ENCODE assay signal across 12 cellular contexts in the genomic region with DNA sequence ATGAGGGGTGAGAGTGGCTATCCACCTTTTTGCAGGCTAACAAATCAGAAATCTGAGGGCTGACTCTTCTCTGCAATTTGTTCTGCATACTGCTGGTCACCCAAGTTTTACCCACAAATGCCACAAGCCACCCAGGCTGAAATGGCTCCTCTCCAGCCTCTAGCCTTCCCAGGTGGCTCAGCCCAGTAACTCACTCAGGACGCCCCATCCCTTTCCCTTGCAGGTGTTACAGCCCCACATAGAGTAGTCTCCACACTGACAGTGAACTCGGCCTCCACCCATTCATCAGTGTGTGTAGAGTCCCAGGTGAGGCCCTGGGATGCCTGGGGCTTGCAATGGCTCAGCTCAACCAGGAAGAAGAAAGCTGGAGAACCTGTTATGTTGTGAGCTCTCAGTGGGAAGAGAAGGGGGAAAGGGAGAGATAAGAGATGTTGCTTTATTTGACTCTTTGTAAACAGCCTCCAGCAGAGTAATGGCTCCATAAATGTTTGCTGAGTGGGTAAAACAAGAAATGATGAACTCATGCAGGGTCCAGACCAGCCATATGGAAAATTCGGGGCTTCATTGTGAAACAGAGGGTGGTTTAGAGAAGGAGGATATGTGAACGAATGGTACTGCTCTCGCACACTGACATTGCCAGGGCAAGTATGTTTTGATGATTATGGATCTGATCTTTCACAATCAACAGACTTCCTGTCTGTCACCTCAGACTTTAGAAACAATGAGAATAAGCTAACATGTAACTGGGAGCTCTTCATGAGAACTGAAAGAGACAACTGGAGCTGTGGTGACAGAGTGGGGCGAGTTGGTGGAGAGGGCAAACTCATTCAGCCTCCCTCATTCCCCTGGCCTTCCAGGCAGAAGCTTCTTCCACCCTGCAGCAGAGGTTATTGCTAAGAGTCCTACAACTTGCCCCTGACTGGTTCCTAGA.
DNase-seq lines count a peak whose midpoint lies in the region; ATAC-seq and TF ChIP-seq lines count a peak whose summit lies in the region.
"Had no signal": no experiment of that assay in that cellular context is flagged by ENCODE, and none has a peak within 500 bp of the region (broad histone marks: within the 10 kb centered on the region; RNA-seq: fewer than 3 reads in every experiment).

No MANE protein-coding gene starts in this region.

- H3K36me3 ChIP-seq in mammary epithelial cell (ENCODE audit: insufficient read depth, low read length) = no peaks in the 10 kb centered on the region
- no peaks in the 10 kb centered on the region for H3K36me3 ChIP-seq in upper lobe of right lung
- H3K36me3 ChIP-seq: pancreas had no signal

- TF ChIP-seq CTCF in mammary epithelial cell (conservative IDR thresholded peaks at IDR 0.05 in 1 of 2, IDR thresholded peaks at IDR 0.05 in 1 of 2; ENCODE audit: extremely low read depth in 1 of 2, insufficient read depth in 1 of 2, low read depth in 1 of 2, low read length in 2 of 2) (no peak), upper lobe of right lung (IDR thresholded peaks at IDR 0.05) (no peak), Calu3 (IDR thresholded peaks at IDR 0.05; ENCODE audit: unreplicated experiment) (no peak)

- in situ Hi-C loops in T47D (cut with HindIII; ENCODE audit: low pct_unique_long_range_greater_than_20kb, low sequenced_read_pairs) (no loop called here), mammary epithelial cell (cut with MboI; ENCODE audit: low sequenced_read_pairs in 2 of 2) (no loop called here)

- no peaks in the 10 kb centered on the region for H3K9me3 ChIP-seq in mammary epithelial cell (replicated peaks; ENCODE audit: insufficient read depth, low read length)
- no peaks in the 10 kb centered on the region for H3K9me3 ChIP-seq in upper lobe of right lung
- H3K9me3 ChIP-seq: pancreas had no signal

- H3K27ac ChIP-seq in mammary epithelial cell (ENCODE audit: insufficient read depth, low read depth, low read length) (no peak overlapping the region), upper lobe of right lung (peak overlapping the region; percentile 61)

- H3K4me3 Mint-ChIP-seq in T-helper 1 cell treated with Interleukin-12 subunit alpha and Interleukin-12 subunit beta and Interleukin-4 antibody, amounts not matched to agents 30 μg/mL and 1 μg/mL, for 36 hours = peak overlapping the region; percentile 62
- no peak overlapping the region for H3K4me3 Mint-ChIP-seq in Calu3 (ENCODE audit: low read depth, unreplicated experiment)
- H3K4me3 Mint-ChIP-seq: B cell had no signal

- H3K27me3 ChIP-seq in mammary epithelial cell (ENCODE audit: insufficient read depth, low read length) = no peaks in the 10 kb centered on the region
- no peaks in the 10 kb centered on the region for H3K27me3 ChIP-seq in upper lobe of right lung
- H3K27me3 ChIP-seq: pancreas had no signal

- H3K4me2 ChIP-seq in mammary epithelial cell (ENCODE audit: insufficient read depth, low read depth, low read length) = no peak overlapping the region

- no peaks in the 10 kb centered on the region for H3K79me2 ChIP-seq in mammary epithelial cell (ENCODE audit: insufficient read depth, low read length)

- H2AFZ ChIP-seq in mammary epithelial cell (ENCODE audit: low read depth, low read length) = no peak overlapping the region

- no peaks in the 10 kb centered on the region for H4K20me1 ChIP-seq in mammary epithelial cell (ENCODE audit: insufficient read depth, low read length)

- H3K4me1 ChIP-seq in mammary epithelial cell (ENCODE audit: insufficient read depth, low read length) (no peaks in the 10 kb centered on the region), upper lobe of right lung (peaks cover 18% of the 10 kb centered on the region)

- CTCF ChIA-PET in mammary epithelial cell (lab: Charles Lee; ENCODE audit: low non-redundant PET) = no interaction called here
- CTCF ChIA-PET in Calu3 (lab: Charles Lee) = interaction anchor here (0.5 kb wide), 1 partner anchor 116 kb away, joined by 3 read pairs; no protein-coding TSS in a partner anchor

- H3K27me3 Mint-ChIP-seq in T-helper 1 cell treated with Interleukin-12 subunit alpha and Interleukin-12 subunit beta and Interleukin-4 antibody, amounts not matched to agents 30 μg/mL and 1 μg/mL, for 36 hours (ENCODE audit: low read depth) = no peaks in the 10 kb centered on the region
- H3K27me3 Mint-ChIP-seq in Calu3 (ENCODE audit: unreplicated experiment) = no peaks in the 10 kb centered on the region

- H3K36me3 Mint-ChIP-seq in T-helper 1 cell treated with Interleukin-12 subunit alpha and Interleukin-12 subunit beta and Interleukin-4 antibody, amounts not matched to agents 30 μg/mL and 1 μg/mL, for 36 hours (ENCODE audit: low read depth) = no peaks in the 10 kb centered on the region
- H3K36me3 Mint-ChIP-seq in Calu3 (ENCODE audit: insufficient read depth, unreplicated experiment) = no peaks in the 10 kb centered on the region

- dilution Hi-C loops in mammary epithelial cell (cut with HindIII; ENCODE audit: low sequenced_read_pairs) = no loop called here

- BruUV-seq in mammary epithelial cell (replicated peaks; lab: Mats Ljungman, UMichigan) = no TSS peak
- no TSS peak for BruUV-seq in Calu3 (replicated peaks; lab: Mats Ljungman, UMichigan)

- no peak overlapping the region for H3K4me3 ChIP-seq in mammary epithelial cell (replicated peaks in 1 of 3; ENCODE audit: insufficient read depth in 1 of 3, low read depth in 2 of 3, low read length in 3 of 3)
- H3K4me3 ChIP-seq in upper lobe of right lung = no peak overlapping the region
- H3K4me3 ChIP-seq: pancreas had no signal

- peak; percentile 74 for ATAC-seq in HG03066 (IDR thresholded peaks at IDR 0.05; ENCODE audit: low read depth, unreplicated experiment)
- no peak for ATAC-seq in upper lobe of right lung

- no peak overlapping the region for H3K9ac ChIP-seq in mammary epithelial cell (ENCODE audit: insufficient read depth, low read length)

- peaks cover 16% of the 10 kb centered on the region for H3K4me1 Mint-ChIP-seq in T-helper 1 cell treated with Interleukin-12 subunit alpha and Interleukin-12 subunit beta and Interleukin-4 antibody, amounts not matched to agents 30 μg/mL and 1 μg/mL, for 36 hours (ENCODE audit: low read depth)
- H3K4me1 Mint-ChIP-seq in Calu3 (ENCODE audit: low read depth, unreplicated experiment) = peaks cover 7% of the 10 kb centered on the region

- H3K27ac Mint-ChIP-seq in T-helper 1 cell treated with Interleukin-12 subunit alpha and Interleukin-12 subunit beta and Interleukin-4 antibody, amounts not matched to agents 30 μg/mL and 1 μg/mL, for 36 hours = peak overlapping the region; percentile 82
- no peak overlapping the region for H3K27ac Mint-ChIP-seq in Calu3 (ENCODE audit: unreplicated experiment)
- H3K27ac Mint-ChIP-seq: B cell had no signal

- DNase-seq in T47D (ENCODE audit: low read depth in 1 of 2, low spot score in 1 of 2) = peak; percentile 5 to 86
- DNase-seq in mammary epithelial cell = no peak
- DNase-seq in upper lobe of right lung = no peak
- no peak for DNase-seq in COLO829 (ENCODE audit: low spot score)
- no peak for DNase-seq in GF-D8 (lab: John Stamatoyannopoulos, UW)
- no peak for DNase-seq in Calu3
- DNase-seq: cortex of kidney, NCI-H526, pancreas had no signal

- WGBS in mammary epithelial cell (ENCODE audit: low coverage, missing lambda C conversion rate) = 83% methylated on average over 6 of the region's 6 CpGs

- H3K9me3 Mint-ChIP-seq in T-helper 1 cell treated with Interleukin-12 subunit alpha and Interleukin-12 subunit beta and Interleukin-4 antibody, amounts not matched to agents 30 μg/mL and 1 μg/mL, for 36 hours = no peaks in the 10 kb centered on the region
- H3K9me3 Mint-ChIP-seq in Calu3 (ENCODE audit: low read depth, unreplicated experiment) = peaks cover 2% of the 10 kb centered on the region

- intact Hi-C loops in mammary epithelial cell (cut with micrococcal nuclease) = no loop called here
- intact Hi-C loops in upper lobe of right lung (cut with DNase I) = no loop called here
- intact Hi-C loops in Calu3 (cut with micrococcal nuclease; ENCODE audit: unreplicated experiment) = no loop called here

Comparison
In these comparisons a context has a peak if more than half of its experiments do, and no peak if none do; other contexts are left out.
1. DNase-seq: peak in T47D (2 of 2); none in mammary epithelial cell (single experiment), upper lobe of right lung (single experiment), COLO829 (single experiment), GF-D8 (single experiment) and Calu3 (single experiment).